Comparison of ENCODE assay signal across 8 cellular contexts in the genomic region with DNA sequence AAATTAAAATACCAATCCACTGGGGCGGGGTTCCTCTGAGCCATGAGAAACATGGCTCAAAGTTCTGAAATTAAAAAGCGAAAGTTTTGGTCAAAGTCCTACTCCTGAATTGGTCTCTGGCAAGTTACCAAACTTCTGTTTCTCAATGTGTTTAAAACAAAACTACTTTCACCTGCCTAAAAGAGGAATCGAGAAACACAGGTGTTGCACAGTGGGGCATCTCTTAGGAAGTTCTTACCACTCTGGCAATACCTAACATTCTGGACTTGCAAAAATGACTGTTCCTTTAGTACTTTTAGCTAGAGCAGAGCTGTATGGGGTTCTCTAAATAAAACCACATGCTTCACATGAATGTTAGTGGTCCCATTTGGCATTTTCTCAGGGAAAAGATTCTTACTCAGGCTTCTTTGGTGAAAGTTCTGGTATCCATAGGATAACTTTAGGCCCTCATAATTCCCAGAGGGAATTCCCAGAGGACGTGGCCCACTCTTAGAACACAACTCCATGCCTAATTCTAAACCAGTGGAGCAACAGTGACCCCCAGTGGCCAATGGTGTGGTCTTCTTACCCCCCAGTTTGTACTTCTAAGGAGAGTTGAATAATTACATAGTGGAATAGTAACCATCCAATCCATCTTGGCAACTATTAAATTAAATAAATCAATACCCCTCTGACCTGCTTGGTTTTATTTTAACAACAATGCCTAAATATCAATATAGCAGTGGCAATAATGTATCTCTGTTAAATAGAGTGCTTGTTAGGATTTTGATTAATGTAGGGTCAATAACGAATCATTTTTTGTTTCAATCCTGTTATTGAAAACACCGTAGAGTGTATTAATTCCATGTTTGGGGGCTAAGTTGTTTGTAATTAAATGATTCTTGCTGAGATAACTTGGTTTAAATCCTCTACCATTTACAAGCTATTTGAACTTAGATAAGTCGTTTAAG. TPM values are rescaled to one million over a fixed set of nuclear protein-coding genes. Genes with fewer than 3 reads are reported as not detected.
DNase-seq lines count a peak whose midpoint lies in the region; ATAC-seq and TF ChIP-seq lines count a peak whose summit lies in the region.

No MANE protein-coding gene starts in this region.

- ATAC-seq in GM19023 (IDR thresholded peaks at IDR 0.05; ENCODE audit: unreplicated experiment) = peak; percentile 96
- peak; percentile 96 for ATAC-seq in HG03097 (IDR thresholded peaks at IDR 0.05; ENCODE audit: low FRiP score, unreplicated experiment)
- peak; percentile 64 for ATAC-seq in gastroesophageal sphincter

- H3K4me1 ChIP-seq in gastroesophageal sphincter (peaks cover 11 to 48% (median 12%) of the 10 kb centered on the region in 3 donors), prostate gland (replicated peaks) (no peaks in the 10 kb centered on the region)

- DNase-seq in Calu3 = peak; percentile 72
- DNase-seq in NCI-H748 (lab: John Stamatoyannopoulos, UW; ENCODE audit: unreplicated experiment) = peak; percentile 54
- peak; percentile 37 for DNase-seq in activated T-cell treated with anti-CD3 and anti-CD28 coated beads for 1 hour (ENCODE audit: low read depth)
- DNase-seq in prostate gland (ENCODE audit: low spot score) = peak; percentile 27
- DNase-seq in HuH-7 (ENCODE audit: low spot score) = no peak

- H3K4me1 Mint-ChIP-seq in Calu3 (ENCODE audit: low read depth, unreplicated experiment) = no peaks in the 10 kb centered on the region

- no peaks in the 10 kb centered on the region for H3K9me3 Mint-ChIP-seq in Calu3 (ENCODE audit: low read depth, unreplicated experiment)

- H3K4me3 ChIP-seq in gastroesophageal sphincter (no peak overlapping the region), prostate gland (no peak overlapping the region)

- CTCF ChIA-PET in Calu3 (lab: Charles Lee) = interaction anchor here (1.3 to 1.4 kb wide), 2 partner anchors 12 to 690 kb away, joined by 5 to 11 read pairs; no protein-coding TSS in a partner anchor

- TF ChIP-seq CTCF in Calu3 (IDR thresholded peaks at IDR 0.05; ENCODE audit: unreplicated experiment) = peak; percentile 61
- peak; percentile 68 to 84 (median 72) for TF ChIP-seq CTCF in gastroesophageal sphincter (IDR thresholded peaks at IDR 0.05)
- peak in 3 of 4 experiments; percentile 55 to 63 (median 63) for TF ChIP-seq CTCF in prostate gland (IDR thresholded peaks at IDR 0.05)

- H3K27me3 Mint-ChIP-seq in Calu3 (ENCODE audit: unreplicated experiment) = no peaks in the 10 kb centered on the region

- WGBS in gastroesophageal sphincter (ENCODE audit: low coverage in 1 of 2), 2 donors = 58% methylated on average over 6 to 7 of the region's 7 CpGs
- WGBS in prostate gland = 65% methylated on average over 7 of the region's 7 CpGs

- H3K9me3 ChIP-seq in gastroesophageal sphincter (no peaks in the 10 kb centered on the region), prostate gland (no peaks in the 10 kb centered on the region)

- BruUV-seq in Calu3 (replicated peaks; lab: Mats Ljungman, UMichigan) = no TSS peak

- no peak overlapping the region for H3K4me3 Mint-ChIP-seq in Calu3 (ENCODE audit: low read depth, unreplicated experiment)

- no peak for TF ChIP-seq POLR2A in gastroesophageal sphincter (IDR thresholded peaks at IDR 0.05)
- TF ChIP-seq POLR2A in prostate gland (IDR thresholded peaks at IDR 0.05) = no peak

- H3K27ac ChIP-seq in gastroesophageal sphincter (peak overlapping the region; percentile 34 to 77 (median 53)), prostate gland (no peak overlapping the region)

- intact Hi-C loops in Calu3 (cut with micrococcal nuclease; ENCODE audit: unreplicated experiment) (loop anchor here (1.0 to 5.0 kb wide), 2 partner anchors 691 to 830 kb away; no protein-coding TSS in a partner anchor), prostate gland (cut with DNase I) (no loop called here)

- H3K27ac Mint-ChIP-seq in Calu3 (ENCODE audit: unreplicated experiment) = no peak overlapping the region

- H3K36me3 ChIP-seq in gastroesophageal sphincter = no peaks in the 10 kb centered on the region
- no peaks in the 10 kb centered on the region for H3K36me3 ChIP-seq in prostate gland

- H3K36me3 Mint-ChIP-seq in Calu3 (ENCODE audit: insufficient read depth, unreplicated experiment) = no peaks in the 10 kb centered on the region

- H3K27me3 ChIP-seq in gastroesophageal sphincter (no peaks in the 10 kb centered on the region), prostate gland (replicated peaks; ENCODE audit: insufficient read depth) (no peaks in the 10 kb centered on the region)

- no peak for TF ChIP-seq EP300 in gastroesophageal sphincter (IDR thresholded peaks at IDR 0.05)

RNA-seq across cellular contexts. Expression of a gene that starts 21.9 kb away (rescaled TPM):
- total RNA-seq in Calu3 (2022) = 0.10 and 0.17 TPM in 2 replicates
- total RNA-seq in gastroesophageal sphincter = 10 to 100 TPM in 3 of 4 donors, 1 to 10 TPM in 1; 8.2 to 24.5 (median 17.5) TPM
- under 1 TPM; 0.46 to 0.80 TPM for total RNA-seq in prostate gland

Comparison
In these comparisons a context has a peak if more than half of its experiments do, and no peak if none do; other contexts are left out.
1. H3K27ac ChIP-seq: peak in gastroesophageal sphincter (4 of 4); none in prostate gland (0 of 2).
2. Peak in every context shown above with its lines, with median percentiles within 50 percentile points of each other: CTCF ChIP-seq and ATAC-seq.